ENCODE assay signal across 25 cellular contexts in the genomic region with DNA sequence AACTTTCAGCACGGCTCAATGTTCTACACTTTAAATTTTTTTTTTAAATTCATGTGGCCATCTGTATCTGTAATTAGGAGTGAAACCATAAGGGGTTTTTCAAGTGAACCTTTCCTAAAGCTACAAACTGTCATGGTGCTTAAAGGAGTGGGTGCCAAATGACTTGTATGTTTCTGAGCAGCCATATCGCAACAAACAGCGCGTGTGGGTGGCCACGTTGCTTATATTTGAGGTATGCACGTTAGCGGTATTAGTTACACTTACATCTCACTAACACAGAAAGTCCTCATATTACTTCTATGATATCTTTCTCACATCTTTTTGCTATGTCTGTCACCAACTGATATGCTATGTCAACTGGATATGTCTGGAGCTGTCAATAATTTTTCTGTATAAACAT.
"Had no signal": no experiment of that assay in that cellular context is flagged by ENCODE, and none has a peak within 500 bp of the region (broad histone marks: within the 10 kb centered on the region; RNA-seq: fewer than 3 reads in every experiment).

No MANE protein-coding gene starts in this region.

- DNase-seq: activated B cell treated with CpG ODN at 0.5 μM for 24 hours; activated CD4-positive, alpha-beta T cell treated with anti-CD3 and anti-CD28 coated beads for 1 hour; activated CD4-positive, alpha-beta T cell treated with anti-CD3 and anti-CD28 coated beads, Interleukin-2, amount 10 ng/mL, durations not matched to agents 24 days and 14 days; activated CD4-positive, alpha-beta T cell treated with anti-CD3 and anti-CD28 coated beads, Interleukin-2, amount 50 U/mL, for 48 hours; activated CD8-positive, alpha-beta memory T cell treated with anti-CD3 and anti-CD28 coated beads, Interleukin-2, amount 10 ng/mL, durations not matched to agents 7 days and 5 days; activated effector memory CD4-positive, alpha-beta T cell treated with Interleukin-2 at 50 U/mL for 16 hours; activated naive CD4-positive, alpha-beta T cell; activated T-cell treated with anti-CD3 and anti-CD28 coated beads, Interleukin-2, amount 50 U/mL, for 24 hours; caudate nucleus; NCI-H1105; NCI-H1436; NCI-H187 treated with DMSO at 0.1 percent for 48 hours; NCI-H2081 treated with DMSO at 0.1 percent for 48 hours; NCI-H226; NK-92 treated with Interleukin-12 subunit alpha and Interleukin-12 subunit beta, amount 100 ng/mL, for 24 hours; OCI-M1; Right ventricle myocardium superior; RPMI8226; T-helper 17 cell; T-helper 9 cell had no signal

- H3K27me3 ChIP-seq: ascending aorta, brain microvascular endothelial cell had no signal

- H3K4me1 ChIP-seq: ascending aorta had no signal

- H3K9me3 ChIP-seq: ascending aorta had no signal

- H3K9me3 Mint-ChIP-seq: activated B cell treated with CpG ODN at 0.5 μM for 24 hours; activated CD4-positive, alpha-beta T cell treated with anti-CD3 and anti-CD28 coated beads, Interleukin-2, amount 10 ng/mL, durations not matched to agents 24 days and 14 days; activated naive CD4-positive, alpha-beta T cell treated with anti-CD3 and anti-CD28 coated beads, Interleukin-2, amount 50 U/mL, for 24 hours; activated T-cell treated with anti-CD3 and anti-CD28 coated beads, Interleukin-2, amount 50 U/mL, for 24 hours; activated T-helper 1 cell treated with anti-CD3 and anti-CD28 coated beads, Interleukin-12 subunit alpha, Interleukin-12 subunit beta, Interleukin-2, Interleukin-4 antibody, amounts not matched to agents 30 ng/mL and 10 ng/mL and 1 ng/mL, durations not matched to agents 14 hours and 24 hours and 36 hours had no signal

- H3K27ac Mint-ChIP-seq: activated B cell treated with CpG ODN at 0.5 μM for 24 hours; activated CD4-positive, alpha-beta T cell treated with anti-CD3 and anti-CD28 coated beads, Interleukin-2, amount 10 ng/mL, durations not matched to agents 24 days and 14 days; activated CD8-positive, alpha-beta memory T cell treated with anti-CD3 and anti-CD28 coated beads, Interleukin-2, amount 10 ng/mL, durations not matched to agents 7 days and 5 days; activated naive CD4-positive, alpha-beta T cell treated with anti-CD3 and anti-CD28 coated beads, Interleukin-2, amount 50 U/mL, for 24 hours; activated T-cell treated with anti-CD3 and anti-CD28 coated beads, Interleukin-2, amount 50 U/mL, for 24 hours; activated T-helper 1 cell treated with anti-CD3 and anti-CD28 coated beads, Interleukin-12 subunit alpha, Interleukin-12 subunit beta, Interleukin-2, Interleukin-4 antibody, amounts not matched to agents 30 ng/mL and 10 ng/mL and 1 ng/mL, durations not matched to agents 14 hours and 24 hours and 36 hours; T-helper 17 cell had no signal

- H3K4me1 Mint-ChIP-seq: activated B cell treated with CpG ODN at 0.5 μM for 24 hours; activated CD4-positive, alpha-beta T cell treated with anti-CD3 and anti-CD28 coated beads, Interleukin-2, amount 10 ng/mL, durations not matched to agents 24 days and 14 days; activated CD8-positive, alpha-beta memory T cell treated with anti-CD3 and anti-CD28 coated beads, Interleukin-2, amount 10 ng/mL, durations not matched to agents 7 days and 5 days; activated naive CD4-positive, alpha-beta T cell treated with anti-CD3 and anti-CD28 coated beads, Interleukin-2, amount 50 U/mL, for 24 hours had no signal

- H3K27ac ChIP-seq: ascending aorta, brain microvascular endothelial cell, KMS-11 had no signal

- H3K36me3 ChIP-seq: ascending aorta, brain microvascular endothelial cell had no signal

- H3K4me3 ChIP-seq: ascending aorta had no signal

- H3K36me3 Mint-ChIP-seq: activated CD8-positive, alpha-beta memory T cell treated with anti-CD3 and anti-CD28 coated beads, Interleukin-2, amount 10 ng/mL, durations not matched to agents 7 days and 5 days; activated naive CD4-positive, alpha-beta T cell treated with anti-CD3 and anti-CD28 coated beads, Interleukin-2, amount 50 U/mL, for 24 hours had no signal

- H3K4me3 Mint-ChIP-seq: activated B cell treated with CpG ODN at 0.5 μM for 24 hours; activated CD4-positive, alpha-beta T cell treated with anti-CD3 and anti-CD28 coated beads, Interleukin-2, amount 10 ng/mL, durations not matched to agents 24 days and 14 days; activated CD8-positive, alpha-beta memory T cell treated with anti-CD3 and anti-CD28 coated beads, Interleukin-2, amount 10 ng/mL, durations not matched to agents 7 days and 5 days; activated naive CD4-positive, alpha-beta T cell treated with anti-CD3 and anti-CD28 coated beads, Interleukin-2, amount 50 U/mL, for 24 hours; activated T-cell treated with anti-CD3 and anti-CD28 coated beads, Interleukin-2, amount 50 U/mL, for 24 hours; activated T-helper 1 cell treated with anti-CD3 and anti-CD28 coated beads, Interleukin-12 subunit alpha, Interleukin-12 subunit beta, Interleukin-2, Interleukin-4 antibody, amounts not matched to agents 30 ng/mL and 10 ng/mL and 1 ng/mL, durations not matched to agents 14 hours and 24 hours and 36 hours; T-helper 17 cell had no signal
